ENCODE assay signal across 13 cellular contexts in genomic region chr7:108565987-108566386, GRCh38. TPM values are rescaled to one million over a fixed set of nuclear protein-coding genes. Genes with fewer than 3 reads are reported as not detected.
A peak's percentile ranks its signal among the peaks of the same experiment; 100 is the strongest.
DNase-seq lines count a peak whose midpoint lies in the region; ATAC-seq and TF ChIP-seq lines count a peak whose summit lies in the region.
"Had no signal": no experiment of that assay in that cellular context is flagged by ENCODE, and none has a peak within 500 bp of the region (broad histone marks: within the 10 kb centered on the region; RNA-seq: fewer than 3 reads in every experiment).

No MANE protein-coding gene starts in this region.

- TF ChIP-seq POLR2A in erythroblast (IDR thresholded peaks at IDR 0.05; ENCODE audit: low read length), result no peak

- no TSS peak for BruUV-seq in Calu3 (replicated peaks; lab: Mats Ljungman, UMichigan)

- H3K4me1 ChIP-seq in aorta (ENCODE audit: control insufficient read depth in 1 of 2, insufficient read depth in 2 of 2, low read length in 2 of 2), result no peaks in the 10 kb centered on the region

- H3K27ac Mint-ChIP-seq in Calu3 (ENCODE audit: unreplicated experiment) (peak overlapping the region; percentile 4), activated B cell treated with CpG ODN at 0.5 μM for 24 hours (peak overlapping the region; percentile 37)
- H3K27ac Mint-ChIP-seq: CD14-positive monocyte had no signal

- H3K4me1 Mint-ChIP-seq in Calu3 (ENCODE audit: low read depth, unreplicated experiment) (no peaks in the 10 kb centered on the region), activated B cell treated with CpG ODN at 0.5 μM for 24 hours (peaks cover 53% of the 10 kb centered on the region)

- no peak overlapping the region for H3K4me3 ChIP-seq in aorta (ENCODE audit: low read length in 2 of 2)
- H3K4me3 ChIP-seq: A549, GM12878 had no signal

- no peak overlapping the region for H3K27ac ChIP-seq in aorta (ENCODE audit: low read depth in 1 of 2, low read length in 2 of 2)
- H3K27ac ChIP-seq: A549, GM23248 had no signal

- TF ChIP-seq CTCF in Calu3 (IDR thresholded peaks at IDR 0.05; ENCODE audit: unreplicated experiment) (no peak), activated B cell treated with CpG ODN at 0.5 μM for 24 hours (IDR thresholded peaks at IDR 0.05) (no peak)

- H3K27me3 ChIP-seq in aorta (ENCODE audit: control insufficient read depth in 1 of 2, insufficient read depth in 2 of 2, low read length in 1 of 2), result no peaks in the 10 kb centered on the region

- H3K4me3 Mint-ChIP-seq in Calu3 (ENCODE audit: low read depth, unreplicated experiment) (no peak overlapping the region), activated B cell treated with CpG ODN at 0.5 μM for 24 hours (no peak overlapping the region)
- H3K4me3 Mint-ChIP-seq: CD14-positive monocyte had no signal

- H3K36me3 ChIP-seq in aorta (ENCODE audit: control insufficient read depth in 1 of 2, insufficient read depth in 2 of 2, low read length in 1 of 2), result no peaks in the 10 kb centered on the region

- H3K36me3 Mint-ChIP-seq in Calu3 (ENCODE audit: insufficient read depth, unreplicated experiment) (peaks cover 29% of the 10 kb centered on the region), activated B cell treated with CpG ODN at 0.5 μM for 24 hours (ENCODE audit: low read depth) (peaks cover 52% of the 10 kb centered on the region)

- no peak for ATAC-seq in activated B cell treated with CpG ODN at 0.5 μM for 24 hours (ENCODE audit: low read depth)
- no peak for ATAC-seq in aorta (ENCODE audit: low FRiP score)
- ATAC-seq: A549, GM12878, HCT116 had no signal

- POLR2A ChIA-PET in activated B cell treated with CpG ODN at 0.5 μM for 24 hours (lab: Charles Lee), result interaction anchor here (1.7 to 2.1 kb wide), 2 partner anchors 14 to 40 kb away, joined by 4 to 8 read pairs; partner anchors contain the start of gene PNPLA8

- H3K9me3 Mint-ChIP-seq in Calu3 (ENCODE audit: low read depth, unreplicated experiment), result no peaks in the 10 kb centered on the region
- peaks cover 2% of the 10 kb centered on the region for H3K9me3 Mint-ChIP-seq in activated B cell treated with CpG ODN at 0.5 μM for 24 hours

- DNase-seq in Calu3 (no peak), activated B cell treated with CpG ODN at 0.5 μM for 24 hours (no peak), erythroblast (lab: John Stamatoyannopoulos, UW) (peak; percentile 43 to 64), aorta (no peak), NCI-H345 (lab: John Stamatoyannopoulos, UW) (no peak), NCI-H82 (lab: John Stamatoyannopoulos, UW) (no peak)
- DNase-seq: DMS79, GM23248, IMR-90 had no signal

- intact Hi-C loops in Calu3 (cut with micrococcal nuclease; ENCODE audit: unreplicated experiment) (loop anchor here (5.0 kb wide), 1 partner anchor 39 kb away; the partner anchor contains the start of gene PNPLA8), activated B cell treated with CpG ODN at 0.5 μM for 24 hours (cut with micrococcal nuclease) (no loop called here), aorta (cut with DNase I) (no loop called here)

- peaks cover 2% of the 10 kb centered on the region for H3K9me3 ChIP-seq in aorta (ENCODE audit: control insufficient read depth, low read length)
- H3K9me3 ChIP-seq: A549 had no signal

- H3K27me3 Mint-ChIP-seq in Calu3 (ENCODE audit: unreplicated experiment) (no peaks in the 10 kb centered on the region), activated B cell treated with CpG ODN at 0.5 μM for 24 hours (no peaks in the 10 kb centered on the region)

- CTCF ChIA-PET in Calu3 (lab: Charles Lee), result no interaction called here
- CTCF ChIA-PET in activated B cell treated with CpG ODN at 0.5 μM for 24 hours (lab: Charles Lee), result no interaction called here

RNA-seq across cellular contexts. Expression of gene THAP5, which starts 3.5 kb away (rescaled TPM):
- total RNA-seq in Calu3 (2022) (15.8 and 18.3 TPM in 2 replicates), activated B cell treated with CpG ODN at 0.5 μM for 24 hours (22.1 and 26.3 TPM in 2 replicates), aorta (10 to 100 TPM; 23.6 to 27.4 TPM)
- polyA plus RNA-seq in aorta, result 10 to 100 TPM; 13.0 to 16.7 TPM

RNA-seq across cellular contexts. Expression of gene DNAJB9, which starts 3.7 kb away (rescaled TPM):
- 13.3 TPM in 2 replicates for total RNA-seq in Calu3 (2022)
- 9.0 and 9.9 TPM in 2 replicates for total RNA-seq in activated B cell treated with CpG ODN at 0.5 μM for 24 hours
- 10 to 100 TPM; 24.3 to 28.4 TPM for total RNA-seq in aorta
- 10 to 100 TPM; 19.4 to 21.0 TPM for polyA plus RNA-seq in aorta

RNA-seq across cellular contexts. Expression of gene PNPLA8, which starts 40.1 kb away (rescaled TPM):
- total RNA-seq in Calu3 (2022) (6.9 and 8.3 TPM in 2 replicates), activated B cell treated with CpG ODN at 0.5 μM for 24 hours (20.9 and 25.5 TPM in 2 replicates), aorta (10 to 100 TPM; 31.2 to 32.8 TPM)
- 10 to 100 TPM; 14.4 to 15.1 TPM for polyA plus RNA-seq in aorta

Comparison
In these comparisons a context has a peak if more than half of its experiments do, and no peak if none do; other contexts are left out.
1. DNase-seq: peak in erythroblast (2 of 2); none in Calu3 (single experiment), activated B cell treated with CpG ODN at 0.5 μM for 24 hours (single experiment), aorta (0 of 2), NCI-H345 (single experiment) and NCI-H82 (single experiment).